In genomic region chr1:215635827-215636226, GRCh38 we compare ENCODE assay signal across 2 cellular contexts.
TF ChIP-seq lines count a peak whose summit lies in the region.

No MANE protein-coding gene starts in this region.

TF ChIP-seq in A549, 52 proteins besides CTCF, POLR2A, EP300 and RAD21 (continued from another document):
- TF ChIP-seq MAX (IDR thresholded peaks at IDR 0.05) (no peak), CHD2 (IDR thresholded peaks at IDR 0.05; ENCODE audit: low read length, partially characterized antibody) (no peak), GATA3 (IDR thresholded peaks at IDR 0.05; ENCODE audit: borderline replicate concordance) (no peak), NR3C1 (IDR thresholded peaks at IDR 0.05) (no peak), ZFP36 (IDR thresholded peaks at IDR 0.05; ENCODE audit: borderline replicate concordance, partially characterized antibody) (no peak), CHD4 (IDR thresholded peaks at IDR 0.05; ENCODE audit: borderline replicate concordance) (no peak), BHLHE40 (IDR thresholded peaks at IDR 0.05; ENCODE audit: low read depth, low read length) (no peak), BCL3 (IDR thresholded peaks at IDR 0.05) (no peak), ESRRA (IDR thresholded peaks at IDR 0.05; ENCODE audit: borderline replicate concordance, low read length) (no peak), NFE2L2 (conservative IDR thresholded peaks at IDR 0.05; ENCODE audit: low read length) (no peak), HES2 (IDR thresholded peaks at IDR 0.05) (no peak), SMC3 (IDR thresholded peaks at IDR 0.05) (no peak), NPAS2 (CRISPR knock-in tag; IDR thresholded peaks at IDR 0.05; ENCODE audit: borderline replicate concordance) (no peak), JUN (IDR thresholded peaks at IDR 0.05) (no peak), RCOR1 (IDR thresholded peaks at IDR 0.05; ENCODE audit: low read depth, low read length) (no peak), CEBPB (IDR thresholded peaks at IDR 0.05) (no peak)

TF ChIP-seq in HepG2, 621 proteins besides CTCF, POLR2A, EP300 and RAD21:
- TF ChIP-seq E2F5 (CRISPR knock-in tag; conservative IDR thresholded peaks at IDR 0.05) (no peak), ZSCAN25 (CRISPR knock-in tag; IDR thresholded peaks at IDR 0.05) (peak; percentile 56), ZNF543 (CRISPR knock-in tag; IDR thresholded peaks at IDR 0.05) (no peak), TBL1XR1 (IDR thresholded peaks at IDR 0.05; ENCODE audit: borderline replicate concordance, low read length, partially characterized antibody) (no peak)
TF ChIP-seq in HepG2: peak in this region for 1.
